ENCODE assay signal across 1 cellular context in genomic region chr14:68479247-68479646, GRCh38.
TF ChIP-seq lines count a peak whose summit lies in the region.

No MANE protein-coding gene starts in this region.

TF ChIP-seq in IMR-90, 13 proteins besides CTCF, POLR2A, EP300 and RAD21 (continued from another document):
- TF ChIP-seq ELK1 (IDR thresholded peaks at IDR 0.05; ENCODE audit: borderline replicate concordance, low read depth, low read length), result no peak
- no peak for TF ChIP-seq SMC3 (IDR thresholded peaks at IDR 0.05; ENCODE audit: low read depth, low read length)
- no peak for TF ChIP-seq RCOR1 (IDR thresholded peaks at IDR 0.05; ENCODE audit: insufficient replicate concordance, low read length)
- TF ChIP-seq CHD1 (IDR thresholded peaks at IDR 0.05; ENCODE audit: low read depth, low read length), result no peak
- no peak for TF ChIP-seq CEBPB (IDR thresholded peaks at IDR 0.05; ENCODE audit: low read depth, low read length)
- TF ChIP-seq RFX5 (IDR thresholded peaks at IDR 0.05; ENCODE audit: low read depth, low read length), result no peak
- TF ChIP-seq MXI1 (IDR thresholded peaks at IDR 0.05; ENCODE audit: borderline replicate concordance, low read depth, low read length), result no peak
- TF ChIP-seq NFE2L2 (IDR thresholded peaks at IDR 0.05; ENCODE audit: low read depth, low read length), result no peak
- no peak for TF ChIP-seq MAZ (IDR thresholded peaks at IDR 0.05; ENCODE audit: borderline replicate concordance, low read depth, low read length)
